11 cellular contexts compared by ENCODE assay signal in the genomic region with DNA sequence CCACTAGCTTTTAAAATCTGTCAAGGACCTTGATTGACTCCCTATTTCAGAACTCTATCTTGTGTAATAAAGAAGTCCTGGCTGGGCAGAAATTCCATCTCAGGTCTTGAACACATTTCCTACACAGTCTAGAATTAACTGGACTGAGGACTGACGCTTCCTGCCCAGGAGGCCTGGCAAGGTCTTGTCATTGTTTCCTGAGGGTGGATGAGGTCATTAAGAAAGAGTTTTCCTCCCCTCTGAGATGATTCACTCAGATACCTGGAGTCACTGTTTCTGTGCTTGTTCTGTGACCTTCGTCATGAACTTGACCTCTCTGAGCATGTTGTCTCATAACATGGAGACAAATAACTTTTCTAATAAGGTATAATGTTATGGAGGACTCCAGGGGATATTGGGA. TPM values are rescaled to one million over a fixed set of nuclear protein-coding genes. Genes with fewer than 3 reads are reported as not detected.
A peak's percentile ranks its signal among the peaks of the same experiment; 100 is the strongest.
DNase-seq lines count a peak whose midpoint lies in the region; ATAC-seq, FAIRE-seq and TF ChIP-seq lines count a peak whose summit lies in the region.
"Had no signal": no experiment of that assay in that cellular context is flagged by ENCODE, and none has a peak within 500 bp of the region (broad histone marks: within the 10 kb centered on the region; RNA-seq: fewer than 3 reads in every experiment).

No MANE protein-coding gene starts in this region.

- H3K36me3 ChIP-seq in PC-3 (ENCODE audit: low read depth, low read length) (peaks cover 57% of the 10 kb centered on the region), endothelial cell of umbilical vein (ENCODE audit: control insufficient read depth in 2 of 2, extremely low read depth in 1 of 2, insufficient read depth in 2 of 2, low read length in 2 of 2) (peaks cover 4 to 7% of the 10 kb centered on the region in 2 experiments)

- H3K79me2 ChIP-seq in PC-3 (ENCODE audit: low read length): peaks cover 93% of the 10 kb centered on the region
- peaks cover 26% of the 10 kb centered on the region for H3K79me2 ChIP-seq in endothelial cell of umbilical vein (ENCODE audit: control insufficient read depth, insufficient read depth, low read length)

- H3K4me3 ChIP-seq in PC-3 (ENCODE audit: low read length): no peak overlapping the region
- H3K4me3 ChIP-seq in endothelial cell of umbilical vein (replicated peaks in 1 of 3; ENCODE audit: insufficient read depth in 1 of 3, low read depth in 1 of 3, low read length in 3 of 3): no peak overlapping the region
- H3K4me3 ChIP-seq: skin epidermis had no signal

- H2AFZ ChIP-seq in PC-3 (ENCODE audit: low read length) (no peak overlapping the region), endothelial cell of umbilical vein (ENCODE audit: low read depth, low read length) (no peak overlapping the region)

- TF ChIP-seq CTCF in PC-3 (conservative IDR thresholded peaks at IDR 0.05; ENCODE audit: low read depth, low read length) (no peak), endothelial cell of umbilical vein (IDR thresholded peaks at IDR 0.05; ENCODE audit: extremely low read depth in 1 of 2, insufficient read depth in 1 of 2, low read depth in 1 of 2, low read length in 2 of 2) (no peak)

- peak overlapping the region; percentile 57 for H3K27ac ChIP-seq in PC-3 (ENCODE audit: low read length)
- H3K27ac ChIP-seq in endothelial cell of umbilical vein (ENCODE audit: insufficient read depth, low read depth, low read length): peak overlapping the region; percentile 85

- dilution Hi-C loops in endothelial cell of umbilical vein (cut with MboI; ENCODE audit: extremely low pct_ligation_motif_present, low sequenced_read_pairs): no loop called here

- no peaks in the 10 kb centered on the region for H3K9me1 ChIP-seq in endothelial cell of umbilical vein (replicated peaks; ENCODE audit: control insufficient read depth, extremely low read depth, insufficient read depth, low read length)

- intact Hi-C loops in PC-3 (cut with micrococcal nuclease): loop anchor here (2.0 kb wide), 3 partner anchors 152 to 640 kb away; no protein-coding TSS in a partner anchor
- intact Hi-C loops in endothelial cell of umbilical vein (cut with micrococcal nuclease): loop anchor here (1.0 to 5.0 kb wide), 2 partner anchors 290 to 347 kb away; no protein-coding TSS in a partner anchor

- FAIRE-seq in endothelial cell of umbilical vein (lab: Jason Lieb, UNC): peak; percentile 92

- CTCF ChIA-PET in PC-3 (lab: Charles Lee): interaction anchor here (0.6 kb wide), 1 partner anchor 420 kb away, joined by 4 read pairs; no protein-coding TSS in a partner anchor
- CTCF ChIA-PET in endothelial cell of umbilical vein (lab: Charles Lee): interaction anchor here (0.6 to 4.5 kb wide), 20 partner anchors 10 to 640 kb away, joined by 3 to 166 read pairs (median 14); partner anchors contain the start of genes CDKN2B and MTAP

- ATAC-seq in PC-3 (peak; percentile 69), GM19452 (IDR thresholded peaks at IDR 0.05; ENCODE audit: unreplicated experiment) (no peak)

- H3F3A ChIP-seq in PC-3 (ENCODE audit: low read length, unreplicated experiment): peaks cover 5% of the 10 kb centered on the region

- BruUV-seq in PC-3 (replicated peaks; lab: Mats Ljungman, UMichigan) (no TSS peak), endothelial cell of umbilical vein (replicated peaks; lab: Mats Ljungman, UMichigan) (no TSS peak)

- H3K4me2 ChIP-seq in PC-3 (ENCODE audit: low read length): no peak overlapping the region
- H3K4me2 ChIP-seq in endothelial cell of umbilical vein (ENCODE audit: insufficient read depth, low read length): peak overlapping the region; percentile 3

- H3K9me2 ChIP-seq in PC-3 (replicated peaks; ENCODE audit: low read length): no peaks in the 10 kb centered on the region

- H3K27me3 ChIP-seq in PC-3 (ENCODE audit: low read length): no peaks in the 10 kb centered on the region
- H3K27me3 ChIP-seq in endothelial cell of umbilical vein (ENCODE audit: control insufficient read depth in 2 of 2, insufficient read depth in 2 of 2, low read length in 2 of 2): no peaks in the 10 kb centered on the region

- H4K20me1 ChIP-seq in PC-3 (ENCODE audit: low read length) (0 out of 2 replicates have a peak, but pooled peaks cover 1% of the 10 kb centered on the region), endothelial cell of umbilical vein (replicated peaks; ENCODE audit: control insufficient read depth, extremely low read depth, insufficient read depth, low read length) (no peaks in the 10 kb centered on the region)

- H3K4me1 ChIP-seq in PC-3 (ENCODE audit: insufficient read depth, low read length): peaks cover 28% of the 10 kb centered on the region
- H3K4me1 ChIP-seq in endothelial cell of umbilical vein (ENCODE audit: control insufficient read depth, extremely low read depth, insufficient read depth, low read length): peaks cover 20% of the 10 kb centered on the region

- H3K9me3 ChIP-seq in PC-3 (ENCODE audit: low read length): no peaks in the 10 kb centered on the region
- no peaks in the 10 kb centered on the region for H3K9me3 ChIP-seq in endothelial cell of umbilical vein (replicated peaks; ENCODE audit: control insufficient read depth, insufficient read depth, low read length)

- TF ChIP-seq POLR2A in endothelial cell of umbilical vein (IDR thresholded peaks at IDR 0.05; ENCODE audit: low read depth, low read length): no peak

- no peak overlapping the region for H3K9ac ChIP-seq in PC-3 (ENCODE audit: low read length)
- no peak overlapping the region for H3K9ac ChIP-seq in endothelial cell of umbilical vein (replicated peaks; ENCODE audit: extremely low read depth, insufficient read depth, low read length)

- POLR2A ChIA-PET in PC-3 (lab: Charles Lee; ENCODE audit: unreplicated experiment): no interaction called here
- POLR2A ChIA-PET in endothelial cell of umbilical vein (lab: Charles Lee): interaction anchor here (0.7 to 1.2 kb wide), 2 partner anchors 182 to 196 kb away, joined by 3 to 4 read pairs; partner anchors contain the start of genes CDKN2A, CDKN2B and CDKN2B-AS1

- DNase-seq in DMS 273 (lab: John Stamatoyannopoulos, UW; ENCODE audit: unreplicated experiment) (peak; percentile 49), DMS 273 treated with DMSO at 0.1 percent for 48 hours (lab: John Stamatoyannopoulos, UW) (no peak), PC-3 (peak; percentile 62), endothelial cell of umbilical vein (ENCODE audit: low read depth, low spot score) (peak; percentile 67), renal cortical epithelial cell (ENCODE audit: low read depth) (peak; percentile 93), NCI-H146 (lab: John Stamatoyannopoulos, UW) (no peak)
- DNase-seq in stimulated activated naive CD4-positive, alpha-beta T cell (lab: John Stamatoyannopoulos, UW): no peak
- DNase-seq: 8988T, SHP77 treated with DMSO at 0.1 percent for 48 hours had no signal

TF ChIP-seq in endothelial cell of umbilical vein, 7 proteins besides CTCF, POLR2A, EP300 and RAD21:
- TF ChIP-seq MAX (IDR thresholded peaks at IDR 0.05; ENCODE audit: insufficient read depth, insufficient read length): no peak
- TF ChIP-seq FOS (IDR thresholded peaks at IDR 0.05; ENCODE audit: borderline replicate concordance, insufficient read depth, low read length): peak; percentile 89
- TF ChIP-seq EZH2 (IDR thresholded peaks at IDR 0.05; ENCODE audit: borderline replicate concordance, low read depth, low read length, severe bottlenecking): no peak
- TF ChIP-seq GATA2 (IDR thresholded peaks at IDR 0.05; ENCODE audit: insufficient read depth, insufficient read length, low read depth, low read length): peak; percentile 49
- peak; percentile 94 for TF ChIP-seq JUN (IDR thresholded peaks at IDR 0.05; ENCODE audit: borderline replicate concordance, insufficient read depth, insufficient read length, low read depth)

RNA-seq across cellular contexts. Expression of gene MTAP, which starts 10.0 kb away (rescaled TPM):
- 33.7 and 34.7 TPM in 2 replicates for total RNA-seq in PC-3 (2014; rRNA removed)
- 51.2 and 55.1 TPM in 2 replicates for total RNA-seq in endothelial cell of umbilical vein
- polyA plus RNA-seq in endothelial cell of umbilical vein: 5.7 and 11.3 TPM in 2 replicates
- polyA plus RNA-seq in endothelial cell of umbilical vein (2011; cell fraction: cytosol; rRNA removed): 10.5 and 11.8 TPM in 2 replicates
- 20.9 and 28.0 TPM in 2 replicates for polyA plus RNA-seq in endothelial cell of umbilical vein (2011; cell fraction: nucleus; rRNA removed)
- polyA plus RNA-seq in endothelial cell of umbilical vein (2012): 27.6 and 39.9 TPM in 2 replicates
- 31.6 and 36.1 TPM in 2 replicates for polyA minus RNA-seq in endothelial cell of umbilical vein
- polyA minus RNA-seq in endothelial cell of umbilical vein (2011; cell fraction: cytosol; rRNA and poly(A)+ RNA removed): 38.3 TPM
- 42.1 and 53.3 TPM in 2 replicates for polyA minus RNA-seq in endothelial cell of umbilical vein (2011; cell fraction: nucleus; rRNA and poly(A)+ RNA removed)
- 42.6 and 59.4 TPM in 2 replicates for total RNA-seq in renal cortical epithelial cell

Comparison
In these comparisons a context has a peak if more than half of its experiments do, and no peak if none do; other contexts are left out.
1. DNase-seq: peak in DMS 273 (single experiment), PC-3 (single experiment), endothelial cell of umbilical vein (single experiment) and renal cortical epithelial cell (single experiment); none in DMS 273 treated with DMSO at 0.1 percent for 48 hours (single experiment), NCI-H146 (single experiment) and stimulated activated naive CD4-positive, alpha-beta T cell (0 of 6).